Comparison of ENCODE assay signal across 7 cellular contexts in genomic region chr16:83734136-83734535, GRCh38.
"Had no signal": no experiment of that assay in that cellular context is flagged by ENCODE, and none has a peak within 500 bp of the region (broad histone marks: within the 10 kb centered on the region; RNA-seq: fewer than 3 reads in every experiment).

No MANE protein-coding gene starts in this region.

- ATAC-seq: GM23338 had no signal

- DNase-seq: H9, HCEC 1CT, KG1 had no signal

- H3K4me3 ChIP-seq: GM23338 had no signal

- H2AFZ ChIP-seq: GM23338 had no signal

- FAIRE-seq: H1, H54, HTR-8/SVneo had no signal

- H3K4me2 ChIP-seq: GM23338 had no signal
